1 cellular context compared by ENCODE assay signal in genomic region chr4:150255610-150256580, GRCh38.
TF ChIP-seq lines count a peak whose summit lies in the region.

No MANE protein-coding gene starts in this region.

TF ChIP-seq in K562, 482 proteins besides CTCF, POLR2A, EP300 and RAD21 (continued from another document):
- 0 out of 2 replicates have a peak, but pooled peaks have one; percentile 20 for TF ChIP-seq ZBTB33 (CRISPR knock-in tag; IDR thresholded peaks at IDR 0.05)
- no peak for TF ChIP-seq NFATC3 (IDR thresholded peaks at IDR 0.05)
